In genomic region chr20:32767418-32768198, GRCh38 we compare ENCODE assay signal across 1 cellular context.
TF ChIP-seq lines count a peak whose summit lies in the region.

No MANE protein-coding gene starts in this region.

TF ChIP-seq in H1, 55 proteins besides CTCF, POLR2A, EP300 and RAD21:
- TF ChIP-seq HDAC6 (IDR thresholded peaks at IDR 0.05; ENCODE audit: low read depth, low read length) (no peak), POLR2AphosphoS5 (IDR thresholded peaks at IDR 0.05; ENCODE audit: low read depth, low read length) (peak; percentile 57; the same call in 1 of the 2 replicates)
